8 cellular contexts compared by ENCODE assay signal in the genomic region with DNA sequence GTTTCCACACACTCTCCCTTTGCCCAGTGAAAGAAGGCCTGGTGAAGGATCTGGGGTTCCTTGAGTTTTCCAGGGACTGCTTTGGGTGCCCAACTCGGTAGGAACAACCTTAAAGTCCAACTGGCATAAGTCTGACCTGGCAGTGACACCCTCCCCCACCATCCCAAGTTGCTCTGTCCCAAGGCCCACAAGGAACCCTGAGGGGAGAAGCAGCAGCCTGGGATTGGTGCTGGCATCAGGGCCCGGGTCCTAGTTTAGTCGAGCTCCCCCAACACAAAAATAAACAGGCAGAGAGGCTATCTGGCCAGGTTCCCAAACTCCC. TPM values are rescaled to one million over a fixed set of nuclear protein-coding genes. Genes with fewer than 3 reads are reported as not detected.
DNase-seq lines count a peak whose midpoint lies in the region; ATAC-seq and TF ChIP-seq lines count a peak whose summit lies in the region.
"Had no signal": no experiment of that assay in that cellular context is flagged by ENCODE, and none has a peak within 500 bp of the region (broad histone marks: within the 10 kb centered on the region; RNA-seq: fewer than 3 reads in every experiment).

No MANE protein-coding gene starts in this region.

- no peak for ATAC-seq in activated CD8-positive, alpha-beta T cell treated with anti-CD3 and anti-CD28 coated beads, Interleukin-2, amount 10 ng/mL, durations not matched to agents 7 days and 5 days
- no peak for ATAC-seq in stimulated activated naive CD8-positive, alpha-beta T cell treated with anti-CD3 and anti-CD28 coated beads, Interleukin-15, amount 100 ng/mL, for 72 hours
- ATAC-seq in HG02798 (IDR thresholded peaks at IDR 0.05; ENCODE audit: poor library complexity, unreplicated experiment), result no peak

- peak overlapping the region; percentile 95 for H3K4me3 Mint-ChIP-seq in activated CD8-positive, alpha-beta T cell treated with anti-CD3 and anti-CD28 coated beads, Interleukin-2, amount 10 ng/mL, durations not matched to agents 7 days and 5 days
- H3K4me3 Mint-ChIP-seq in stimulated activated naive CD8-positive, alpha-beta T cell treated with anti-CD3 and anti-CD28 coated beads, Interleukin-15, amount 100 ng/mL, for 72 hours, result peak overlapping the region; percentile 94 to 97

- peak overlapping the region; percentile 97 for H3K9ac ChIP-seq in iPS-15b (ENCODE audit: low read depth, low read length)

- POLR2A ChIA-PET in activated CD8-positive, alpha-beta T cell treated with anti-CD3 and anti-CD28 coated beads, Interleukin-2, amount 10 ng/mL, durations not matched to agents 7 days and 5 days (lab: Charles Lee), result interaction anchor here (1.4 to 3.6 kb wide), 2 partner anchors 15 to 72 kb away, joined by 4 to 28 read pairs; a partner anchor contains a TSS

- H3K4me1 ChIP-seq in iPS-15b (ENCODE audit: control insufficient read depth, insufficient read depth, low read length), result peaks cover 23% of the 10 kb centered on the region

- no peaks in the 10 kb centered on the region for H3K9me3 Mint-ChIP-seq in activated CD8-positive, alpha-beta T cell treated with anti-CD3 and anti-CD28 coated beads, Interleukin-2, amount 10 ng/mL, durations not matched to agents 7 days and 5 days (ENCODE audit: insufficient read depth)
- no peaks in the 10 kb centered on the region for H3K9me3 Mint-ChIP-seq in stimulated activated naive CD8-positive, alpha-beta T cell treated with anti-CD3 and anti-CD28 coated beads, Interleukin-15, amount 100 ng/mL, for 72 hours

- H3K27me3 ChIP-seq in HL-60 (ENCODE audit: insufficient read depth, poor library complexity, severe bottlenecking) (no peaks in the 10 kb centered on the region), iPS-15b (ENCODE audit: control insufficient read depth, insufficient read depth, low read length) (no peaks in the 10 kb centered on the region)

- no peak for DNase-seq in HL-60 (ENCODE audit: low read depth in 1 of 2, low spot score in 1 of 2)
- no peak for DNase-seq in activated CD8-positive, alpha-beta T cell treated with anti-CD3 and anti-CD28 coated beads, Interleukin-2, amount 10 ng/mL, durations not matched to agents 7 days and 5 days
- DNase-seq in stimulated activated naive CD8-positive, alpha-beta T cell treated with anti-CD3 and anti-CD28 coated beads, Interleukin-15, amount 100 ng/mL, for 72 hours, result no peak
- no peak for DNase-seq in NCI-H1436 (lab: John Stamatoyannopoulos, UW)
- no peak for DNase-seq in amygdala (lab: John Stamatoyannopoulos, UW)
- DNase-seq: NCI-H1092 had no signal

- peak overlapping the region; percentile 89 for H3K27ac Mint-ChIP-seq in activated CD8-positive, alpha-beta T cell treated with anti-CD3 and anti-CD28 coated beads, Interleukin-2, amount 10 ng/mL, durations not matched to agents 7 days and 5 days
- peak overlapping the region; percentile 96 for H3K27ac Mint-ChIP-seq in stimulated activated naive CD8-positive, alpha-beta T cell treated with anti-CD3 and anti-CD28 coated beads, Interleukin-15, amount 100 ng/mL, for 72 hours

- no peaks in the 10 kb centered on the region for H3K9me3 ChIP-seq in iPS-15b (ENCODE audit: control insufficient read depth, insufficient read depth, low read length)

- H3K36me3 ChIP-seq in iPS-15b (ENCODE audit: control insufficient read depth, insufficient read depth, low read length), result peaks cover 10% of the 10 kb centered on the region

- H3K27ac ChIP-seq in HL-60 (replicated peaks), result peak overlapping the region; percentile 100

- H3K27me3 Mint-ChIP-seq in activated CD8-positive, alpha-beta T cell treated with anti-CD3 and anti-CD28 coated beads, Interleukin-2, amount 10 ng/mL, durations not matched to agents 7 days and 5 days (ENCODE audit: low read depth), result no peaks in the 10 kb centered on the region
- no peaks in the 10 kb centered on the region for H3K27me3 Mint-ChIP-seq in stimulated activated naive CD8-positive, alpha-beta T cell treated with anti-CD3 and anti-CD28 coated beads, Interleukin-15, amount 100 ng/mL, for 72 hours

- TF ChIP-seq CTCF in HL-60 (IDR thresholded peaks at IDR 0.05; ENCODE audit: insufficient read depth, low read length), result no peak

- H3K4me3 ChIP-seq in HL-60 (replicated peaks; ENCODE audit: insufficient read depth, low read length) (peak overlapping the region; percentile 71), iPS-15b (ENCODE audit: low read depth, low read length) (peak overlapping the region; percentile 85)

- H3K36me3 Mint-ChIP-seq in activated CD8-positive, alpha-beta T cell treated with anti-CD3 and anti-CD28 coated beads, Interleukin-2, amount 10 ng/mL, durations not matched to agents 7 days and 5 days (ENCODE audit: low read depth), result peaks cover 37% of the 10 kb centered on the region

- CTCF ChIA-PET in activated CD8-positive, alpha-beta T cell treated with anti-CD3 and anti-CD28 coated beads, Interleukin-2, amount 10 ng/mL, durations not matched to agents 7 days and 5 days (lab: Charles Lee), result interaction anchor here (0.6 to 6.3 kb wide), 13 partner anchors 8 to 79 kb away, joined by 3 to 35 read pairs (median 4); a partner anchor contains a TSS

- H3K4me1 Mint-ChIP-seq in activated CD8-positive, alpha-beta T cell treated with anti-CD3 and anti-CD28 coated beads, Interleukin-2, amount 10 ng/mL, durations not matched to agents 7 days and 5 days (ENCODE audit: low read depth), result peaks cover 56% of the 10 kb centered on the region
- peaks cover 68% of the 10 kb centered on the region for H3K4me1 Mint-ChIP-seq in stimulated activated naive CD8-positive, alpha-beta T cell treated with anti-CD3 and anti-CD28 coated beads, Interleukin-15, amount 100 ng/mL, for 72 hours

RNA-seq across cellular contexts. Expression of a gene that starts 1.6 kb away (rescaled TPM):
- 100 to 1,000 TPM; 113 TPM for total RNA-seq in activated CD8-positive, alpha-beta T cell treated with anti-CD3 and anti-CD28 coated beads, Interleukin-2, amount 10 ng/mL, durations not matched to agents 7 days and 5 days

RNA-seq across cellular contexts. Expression of a gene that starts 10.8 kb away (rescaled TPM):
- total RNA-seq in activated CD8-positive, alpha-beta T cell treated with anti-CD3 and anti-CD28 coated beads, Interleukin-2, amount 10 ng/mL, durations not matched to agents 7 days and 5 days, result 1 to 10 TPM; 9.5 to 9.9 TPM

RNA-seq across cellular contexts. Expression of a gene that starts 35.6 kb away (rescaled TPM):
- total RNA-seq in activated CD8-positive, alpha-beta T cell treated with anti-CD3 and anti-CD28 coated beads, Interleukin-2, amount 10 ng/mL, durations not matched to agents 7 days and 5 days, result under 1 TPM in 1 of 2 experiments, not detected in 1; 0.16 TPM

RNA-seq across cellular contexts. Expression of a gene that starts 40.4 kb away (rescaled TPM):
- 10 to 100 TPM; 57.5 to 59.8 TPM for total RNA-seq in activated CD8-positive, alpha-beta T cell treated with anti-CD3 and anti-CD28 coated beads, Interleukin-2, amount 10 ng/mL, durations not matched to agents 7 days and 5 days

RNA-seq across cellular contexts. Expression of a gene that starts 51.6 kb away (rescaled TPM):
- total RNA-seq in activated CD8-positive, alpha-beta T cell treated with anti-CD3 and anti-CD28 coated beads, Interleukin-2, amount 10 ng/mL, durations not matched to agents 7 days and 5 days, result 10 to 100 TPM; 35.8 to 37.8 TPM
